29 cellular contexts compared by ENCODE assay signal in the genomic region with DNA sequence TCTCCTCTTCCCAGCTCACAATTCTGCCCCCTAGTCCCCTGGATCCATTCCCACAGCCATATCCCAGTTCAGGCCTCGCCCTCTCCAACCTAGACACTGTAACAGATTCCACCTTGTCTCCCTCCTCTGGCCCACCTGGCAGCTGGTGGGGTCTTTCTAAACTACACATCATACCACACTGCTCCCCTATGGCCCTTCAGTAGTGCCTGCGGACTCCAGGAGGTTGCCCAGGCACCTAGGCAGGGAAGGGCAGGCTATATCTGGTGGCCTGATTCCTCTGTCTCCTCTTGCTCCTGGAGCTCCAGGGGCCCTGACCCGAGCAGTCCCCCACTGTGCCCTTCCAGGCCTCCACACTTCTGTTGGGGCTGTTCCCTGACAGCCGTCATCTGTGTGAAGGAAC.
DNase-seq lines count a peak whose midpoint lies in the region; ATAC-seq, FAIRE-seq and TF ChIP-seq lines count a peak whose summit lies in the region.
"Had no signal": no experiment of that assay in that cellular context is flagged by ENCODE, and none has a peak within 500 bp of the region (broad histone marks: within the 10 kb centered on the region; RNA-seq: fewer than 3 reads in every experiment).

No MANE protein-coding gene starts in this region.

- no peak for TF ChIP-seq CTCF in MM.1S (IDR thresholded peaks at IDR 0.05; ENCODE audit: low read length)
- no peak for TF ChIP-seq CTCF in H1 (IDR thresholded peaks at IDR 0.05; ENCODE audit: control extremely low read depth in 1 of 3, insufficient read depth in 1 of 3, low read depth in 1 of 3, low read length in 3 of 3)
- TF ChIP-seq CTCF in neural cell (IDR thresholded peaks at IDR 0.05; ENCODE audit: poor library complexity, severe bottlenecking): no peak
- TF ChIP-seq CTCF in transverse colon (IDR thresholded peaks at IDR 0.05): no peak
- TF ChIP-seq CTCF in foreskin keratinocyte (conservative IDR thresholded peaks at IDR 0.05): no peak

- no peak for ATAC-seq in foreskin keratinocyte
- no peak for ATAC-seq in GM19467 (IDR thresholded peaks at IDR 0.05; ENCODE audit: unreplicated experiment)
- no peak for ATAC-seq in HG02970 (IDR thresholded peaks at IDR 0.05; ENCODE audit: low FRiP score, unreplicated experiment)
- ATAC-seq: activated CD8-positive, alpha-beta T cell treated with anti-CD3 and anti-CD28 coated beads for 36 hours; body of pancreas; gastroesophageal sphincter; mucosa of descending colon had no signal

- H3K4me1 ChIP-seq in MM.1S (ENCODE audit: low read length) (peaks cover 45% of the 10 kb centered on the region), H1 (replicated peaks in 1 of 4; ENCODE audit: control insufficient read depth in 3 of 4, insufficient read depth in 4 of 4, low read length in 3 of 4) (peaks cover 3 to 28% (median 15%) of the 10 kb centered on the region in 4 experiments), transverse colon (peaks cover 4 to 56% (median 44%) of the 10 kb centered on the region in 4 donors), foreskin keratinocyte (no peaks in the 10 kb centered on the region)
- H3K4me1 ChIP-seq: body of pancreas, gastroesophageal sphincter, psoas muscle, suprapubic skin had no signal

- H2BK120ac ChIP-seq in H1 (replicated peaks; ENCODE audit: low read depth, low read length): no peak overlapping the region

- H2BK15ac ChIP-seq in H1 (ENCODE audit: low read length): 0 out of 2 replicates have a peak overlapping the region, but pooled peaks have one; percentile 81

- no peak overlapping the region for H4K8ac ChIP-seq in H1 (ENCODE audit: extremely low read depth, insufficient read depth, low read length)

- H4K20me1 ChIP-seq in MM.1S (ENCODE audit: insufficient read depth, low read length): no peaks in the 10 kb centered on the region
- no peaks in the 10 kb centered on the region for H4K20me1 ChIP-seq in H1 (replicated peaks in 1 of 2; ENCODE audit: control insufficient read depth in 1 of 2, insufficient read depth in 2 of 2, low read length in 2 of 2)
- no peaks in the 10 kb centered on the region for H4K20me1 ChIP-seq in neural cell (ENCODE audit: insufficient read depth)

- TF ChIP-seq RAD21 in H1 (IDR thresholded peaks at IDR 0.05 in 1 of 2, conservative IDR thresholded peaks at IDR 0.05 in 1 of 2; ENCODE audit: low read depth in 2 of 2, low read length in 2 of 2): no peak
- no peak for TF ChIP-seq RAD21 in neural cell (conservative IDR thresholded peaks at IDR 0.05)

- TF ChIP-seq EP300 in H1 (IDR thresholded peaks at IDR 0.05; ENCODE audit: borderline replicate concordance in 1 of 2, low read depth in 2 of 2, low read length in 2 of 2) (no peak), neural cell (conservative IDR thresholded peaks at IDR 0.05; ENCODE audit: poor library complexity, severe bottlenecking) (no peak), transverse colon (IDR thresholded peaks at IDR 0.05; ENCODE audit: low read depth) (no peak)

- H3K9me3 ChIP-seq in MM.1S (replicated peaks; ENCODE audit: insufficient read depth, low read length): no peaks in the 10 kb centered on the region
- no peaks in the 10 kb centered on the region for H3K9me3 ChIP-seq in H1 (ENCODE audit: insufficient read depth in 2 of 2, low read depth in 1 of 2, low read length in 1 of 2)
- H3K9me3 ChIP-seq in neural cell (ENCODE audit: low read length): no peaks in the 10 kb centered on the region
- no peaks in the 10 kb centered on the region for H3K9me3 ChIP-seq in transverse colon
- H3K9me3 ChIP-seq: BLaER1 treated with 17β-estradiol and CSF1 and Interleukin-3, amounts not matched to agents 10 nM and 100 nM; body of pancreas; Caco-2; gastroesophageal sphincter; mucosa of descending colon; psoas muscle; SK-N-SH; suprapubic skin had no signal

- no peak overlapping the region for H3K23ac ChIP-seq in H1 (ENCODE audit: insufficient read length)

- H3K27me3 ChIP-seq in MM.1S (replicated peaks; ENCODE audit: insufficient read depth, low read length) (no peaks in the 10 kb centered on the region), H1 (replicated peaks in 1 of 4; ENCODE audit: control insufficient read depth in 3 of 4, extremely low read depth in 1 of 4, insufficient read depth in 3 of 4, low read length in 3 of 4) (no peaks in the 10 kb centered on the region; a peak in 1 of 7 replicates), neural cell (ENCODE audit: insufficient read depth, low read depth, low read length) (no peaks in the 10 kb centered on the region), transverse colon (no peaks in the 10 kb centered on the region), foreskin keratinocyte (peaks cover 18% of the 10 kb centered on the region)
- H3K27me3 ChIP-seq: body of pancreas, suprapubic skin had no signal

- DNase-seq in MM.1S: no peak
- no peak for DNase-seq in H1 (ENCODE audit: low read depth in 1 of 2, low spot score in 2 of 2)
- DNase-seq in transverse colon: no peak
- DNase-seq in stimulated activated CD4-positive, alpha-beta T cell treated with anti-CD3 and anti-CD28 coated beads, Interleukin-4, amount 100 ng/mL, for 24 hours: no peak
- no peak for DNase-seq in foreskin keratinocyte
- DNase-seq: activated CD8-positive, alpha-beta memory T cell treated with anti-CD3 and anti-CD28 coated beads, Interleukin-2, amount 50 U/mL, for 48 hours; activated CD8-positive, alpha-beta T cell treated with anti-CD3 and anti-CD28 coated beads for 36 hours; activated naive CD4-positive, alpha-beta T cell treated with anti-CD3 and anti-CD28 coated beads, Interleukin-2, amount 50 U/mL, for 16 hours; body of pancreas; Caco-2; dermis blood vessel endothelial cell; HCEC 1CT; hippocampal formation; IMR-90; NCI-H187; OCI-M1; psoas muscle; SK-N-SH; stimulated activated CD4-positive, alpha-beta T cell treated with anti-CD3 and anti-CD28 coated beads, Interleukin-15, amount 100 ng/mL, for 24 hours; stimulated activated naive B cell treated with anti-CD40 and anti-IgM and Interleukin-4, amounts not matched to agents 10 μg/mL and 1 μg/mL and 100 μg/mL, for 72 hours had no signal

- TF ChIP-seq POLR2A in H1 (IDR thresholded peaks at IDR 0.05; ENCODE audit: control extremely low read depth in 1 of 2, low read depth in 2 of 2, low read length in 2 of 2) (no peak), transverse colon (IDR thresholded peaks at IDR 0.05) (no peak)

- WGBS in H1 (ENCODE audit: extremely low coverage in 1 of 2, insufficient coverage in 1 of 2, insufficient read length in 1 of 2, insufficient replicate concordance in 2 of 2, low coverage in 1 of 2, low lambda C conversion rate in 2 of 2, missing lambda C conversion rate in 1 of 2), 2 experiments: 93% methylated on average over 4 of the region's 4 CpGs; no CpG with 5 or more reads in 1 of the 2 experiments
- 67 to 91% methylated on average over 1 to 4 of the region's 4 CpGs for WGBS in transverse colon (ENCODE audit: low coverage in 1 of 2), 2 donors

- H3K9me2 ChIP-seq in MM.1S (replicated peaks; ENCODE audit: insufficient read depth, low read length) (no peaks in the 10 kb centered on the region), neural cell (ENCODE audit: insufficient read depth, low read length) (no peaks in the 10 kb centered on the region)
- H3K9me2 ChIP-seq: SK-N-SH had no signal

- H3K4me2 ChIP-seq in MM.1S (ENCODE audit: low read depth, low read length): peak overlapping the region; percentile 73
- H3K4me2 ChIP-seq in H1 (ENCODE audit: insufficient read depth in 1 of 2, low read depth in 2 of 2, low read length in 2 of 2): no peak overlapping the region
- no peak overlapping the region for H3K4me2 ChIP-seq in neural cell (ENCODE audit: low read length)
- H3K4me2 ChIP-seq: SK-N-SH had no signal

- H3K14ac ChIP-seq in H1 (ENCODE audit: insufficient read length): no peak overlapping the region

- no peak overlapping the region for H3K56ac ChIP-seq in H1 (replicated peaks; ENCODE audit: insufficient read length, low read depth, low read length)

- H3F3A ChIP-seq in MM.1S (ENCODE audit: insufficient read depth, low read length) (peaks cover 32% of the 10 kb centered on the region), neural cell (ENCODE audit: insufficient read depth, low read length, poor library complexity, severe bottlenecking) (no peaks in the 10 kb centered on the region)

- H2BK20ac ChIP-seq in H1 (ENCODE audit: low read length): 0 out of 2 replicates have a peak overlapping the region, but pooled peaks have one; percentile 77

- H3K79me1 ChIP-seq in H1 (ENCODE audit: low read depth, low read length): no peaks in the 10 kb centered on the region

- H3K36me3 ChIP-seq in MM.1S (replicated peaks; ENCODE audit: insufficient read depth, low read length) (no peaks in the 10 kb centered on the region), H1 (ENCODE audit: control insufficient read depth in 2 of 4, insufficient read depth in 4 of 4, low read length in 3 of 4) (no peaks in the 10 kb centered on the region), neural cell (ENCODE audit: insufficient read depth, low read length) (no peaks in the 10 kb centered on the region), transverse colon (peaks cover 0 to 5% (median 0%) of the 10 kb centered on the region in 4 donors)
- H3K36me3 ChIP-seq: BLaER1 treated with 17β-estradiol and CSF1 and Interleukin-3, amounts not matched to agents 10 nM and 100 nM; gastroesophageal sphincter; suprapubic skin had no signal

- peak overlapping the region; percentile 17 for H3K4me3 ChIP-seq in MM.1S (ENCODE audit: low read length)
- H3K4me3 ChIP-seq in H1 (ENCODE audit: extremely low read depth in 1 of 4, insufficient read depth in 2 of 4, low read depth in 3 of 4, low read length in 4 of 4): no peak overlapping the region
- no peak overlapping the region for H3K4me3 ChIP-seq in neural cell (ENCODE audit: low read length)
- H3K4me3 ChIP-seq in transverse colon: no peak overlapping the region
- H3K4me3 ChIP-seq: BLaER1 treated with 17β-estradiol and CSF1 and Interleukin-3, amounts not matched to agents 10 nM and 100 nM; body of pancreas; gastroesophageal sphincter; lung; mucosa of descending colon; psoas muscle; suprapubic skin had no signal

- peak overlapping the region; percentile 53; the same call in 1 of the 2 replicates for H2BK12ac ChIP-seq in H1 (ENCODE audit: low read depth, low read length)

- H3K79me2 ChIP-seq in MM.1S (ENCODE audit: low read length) (no peaks in the 10 kb centered on the region), H1 (ENCODE audit: control insufficient read depth in 1 of 2, insufficient read depth in 2 of 2, low read length in 2 of 2) (no peaks in the 10 kb centered on the region), neural cell (replicated peaks; ENCODE audit: insufficient read depth, low read length) (no peaks in the 10 kb centered on the region)

- no peak overlapping the region; the same call in 1 of the 2 replicates for H2AFZ ChIP-seq in MM.1S (ENCODE audit: low read length)
- no peak overlapping the region for H2AFZ ChIP-seq in H1 (ENCODE audit: low read length)
- no peak overlapping the region for H2AFZ ChIP-seq in neural cell (ENCODE audit: low read depth, low read length)

- H3K9ac ChIP-seq in MM.1S (ENCODE audit: low read length) (peak overlapping the region; percentile 65), H1 (replicated peaks in 1 of 4; ENCODE audit: extremely low read depth in 1 of 4, low read depth in 3 of 4, low read length in 3 of 4) (no peak overlapping the region), neural cell (ENCODE audit: low read length) (no peak overlapping the region)
- H3K9ac ChIP-seq: BLaER1 treated with 17β-estradiol and CSF1 and Interleukin-3, amounts not matched to agents 10 nM and 100 nM; SK-N-SH had no signal

- in situ Hi-C loops in transverse colon (cut with MboI; ENCODE audit: low pct_ligation_motif_present in 1 of 4, low pct_unique_long_range_greater_than_20kb in 1 of 4, low sequenced_read_pairs in 3 of 4): loop anchor here in 1 of 4 donors (25.0 kb wide), 1 partner anchor 128 kb away; no protein-coding TSS in a partner anchor

- H4K91ac ChIP-seq in H1 (replicated peaks; ENCODE audit: insufficient read length, low read length): peak overlapping the region; percentile 25

- POLR2A ChIA-PET in H1 (lab: Charles Lee; ENCODE audit: partially characterized antibody): interaction anchor here (1.2 to 1.6 kb wide), 3 partner anchors 15 to 25 kb away, joined by 4 to 6 read pairs (median 4); no protein-coding TSS in a partner anchor

- H3K23me2 ChIP-seq in H1 (ENCODE audit: low read depth, low read length): no peaks in the 10 kb centered on the region

- no peak overlapping the region for H3K4ac ChIP-seq in H1 (replicated peaks; ENCODE audit: insufficient read length, low read depth, low read length)

- H2BK5ac ChIP-seq in H1 (ENCODE audit: low read depth, low read length): peak overlapping the region; percentile 6; the same call in 1 of the 2 replicates

- no peak for FAIRE-seq in H1 (lab: Jason Lieb, UNC)
- FAIRE-seq: G401.6 had no signal

- peak overlapping the region; percentile 98 for H3K27ac ChIP-seq in MM.1S (ENCODE audit: low read length)
- H3K27ac ChIP-seq in H1 (ENCODE audit: low read depth, low read length): no peak overlapping the region
- H3K27ac ChIP-seq in neural cell (ENCODE audit: low read length): peak overlapping the region; percentile 39
- H3K27ac ChIP-seq in transverse colon: peak overlapping the region; percentile 36 to 70 (median 56)
- H3K27ac ChIP-seq in foreskin keratinocyte: no peak overlapping the region
- H3K27ac ChIP-seq: BLaER1 treated with 17β-estradiol and CSF1 and Interleukin-3, amounts not matched to agents 10 nM and 100 nM; body of pancreas; gastroesophageal sphincter; psoas muscle; suprapubic skin had no signal

- H4K5ac ChIP-seq in H1 (ENCODE audit: insufficient read length, low read depth, low read length): no peak overlapping the region

- peak overlapping the region; percentile 94 for H2AK5ac ChIP-seq in H1 (ENCODE audit: low read depth, low read length)

- H3K18ac ChIP-seq in H1 (ENCODE audit: extremely low read depth, low read length): peak overlapping the region; percentile 51; the same call in 1 of the 2 replicates

- intact Hi-C loops in transverse colon (cut with DNase I; ENCODE audit: low total_unique reads): no loop called here

- CTCF ChIA-PET in H1 (lab: Charles Lee; ENCODE audit: partially characterized antibody): interaction anchor here (0.9 to 10.6 kb wide), 11 partner anchors 10 to 126 kb away, joined by 3 to 221 read pairs (median 5); no protein-coding TSS in a partner anchor

Comparison
In these comparisons a context has a peak if more than half of its experiments do, and no peak if none do; other contexts are left out.
1. H3K27ac ChIP-seq: peak in MM.1S (single experiment), neural cell (single experiment) and transverse colon (4 of 4); none in H1 (single experiment) and foreskin keratinocyte (single experiment).